In genomic region chr14:74924061-74924460, GRCh38 we compare ENCODE assay signal across 1 cellular context.
TF ChIP-seq lines count a peak whose summit lies in the region.

No MANE protein-coding gene starts in this region.

TF ChIP-seq in GM23338, 12 proteins besides CTCF, POLR2A, EP300 and RAD21:
- no peak for TF ChIP-seq REST (IDR thresholded peaks at IDR 0.05; ENCODE audit: unreplicated experiment)
- TF ChIP-seq NANOG (IDR thresholded peaks at IDR 0.05; ENCODE audit: borderline replicate concordance) = no peak
- no peak for TF ChIP-seq EZH2 (IDR thresholded peaks at IDR 0.05; ENCODE audit: low read depth, unreplicated experiment)
TF ChIP-seq in GM23338: peak in this region for 0.
